Comparison of ENCODE assay signal across 10 cellular contexts in genomic region chr18:6561029-6561861, GRCh38.
DNase-seq lines count a peak whose midpoint lies in the region; ATAC-seq, FAIRE-seq and TF ChIP-seq lines count a peak whose summit lies in the region.
"Had no signal": no experiment of that assay in that cellular context is flagged by ENCODE, and none has a peak within 500 bp of the region (broad histone marks: within the 10 kb centered on the region; RNA-seq: fewer than 3 reads in every experiment).

No MANE protein-coding gene starts in this region.

- no peak overlapping the region for H2BK12ac ChIP-seq in H1 (ENCODE audit: low read depth, low read length)

- H4K8ac ChIP-seq in H1 (ENCODE audit: extremely low read depth, insufficient read depth, low read length), result no peak overlapping the region

- H4K20me1 ChIP-seq in H1 (replicated peaks in 1 of 2; ENCODE audit: control insufficient read depth in 1 of 2, insufficient read depth in 2 of 2, low read length in 2 of 2), result no peaks in the 10 kb centered on the region

- H3K23me2 ChIP-seq in H1 (ENCODE audit: low read depth, low read length), result no peaks in the 10 kb centered on the region; the same call in 1 of the 2 replicates

- H3K79me1 ChIP-seq in H1 (ENCODE audit: low read depth, low read length), result no peaks in the 10 kb centered on the region

- H2AK5ac ChIP-seq in H1 (ENCODE audit: low read depth, low read length), result no peak overlapping the region

- H3K14ac ChIP-seq in H1 (ENCODE audit: insufficient read length), result no peak overlapping the region

- H4K5ac ChIP-seq in H1 (ENCODE audit: insufficient read length, low read depth, low read length), result no peak overlapping the region

- FAIRE-seq in H1 (lab: Jason Lieb, UNC), result no peak

- intact Hi-C loops in mucosa of descending colon (cut with DNase I, micrococcal nuclease), result no loop called here

- no peak overlapping the region for H3K4me2 ChIP-seq in H1 (ENCODE audit: insufficient read depth in 1 of 2, low read depth in 2 of 2, low read length in 2 of 2)

- H3K4me1 ChIP-seq in H1 (replicated peaks in 1 of 4; ENCODE audit: control insufficient read depth in 3 of 4, insufficient read depth in 4 of 4, low read length in 3 of 4) (peaks cover 5 to 15% (median 6%) of the 10 kb centered on the region in 4 experiments), mucosa of descending colon (ENCODE audit: low read depth) (no peaks in the 10 kb centered on the region)

- no peak overlapping the region for H2BK120ac ChIP-seq in H1 (replicated peaks; ENCODE audit: low read depth, low read length)

- H2BK20ac ChIP-seq in H1 (ENCODE audit: low read length), result peak overlapping the region; percentile 64; the same call in 1 of the 2 replicates

- TF ChIP-seq CTCF in AG04450 (IDR thresholded peaks at IDR 0.05; ENCODE audit: low read depth, low read length), result no peak
- TF ChIP-seq CTCF in H1 (IDR thresholded peaks at IDR 0.05; ENCODE audit: control extremely low read depth in 1 of 3, insufficient read depth in 1 of 3, low read depth in 1 of 3, low read length in 3 of 3), result no peak
- no peak for TF ChIP-seq CTCF in mucosa of descending colon (IDR thresholded peaks at IDR 0.05)

- no peak overlapping the region for H4K91ac ChIP-seq in H1 (replicated peaks; ENCODE audit: insufficient read length, low read length)

- CTCF ChIA-PET in AG04450 (lab: Charles Lee), result interaction anchor here (0.6 to 1.2 kb wide), 3 partner anchors 16 to 324 kb away, joined by 3 to 7 read pairs (median 3); no protein-coding TSS in a partner anchor
- CTCF ChIA-PET in H1 (lab: Charles Lee; ENCODE audit: partially characterized antibody), result interaction anchor here (0.6 to 1.4 kb wide), 2 partner anchors 17 to 483 kb away, joined by 3 to 5 read pairs; no protein-coding TSS in a partner anchor

- no peak for TF ChIP-seq EP300 in H1 (IDR thresholded peaks at IDR 0.05; ENCODE audit: borderline replicate concordance in 1 of 2, low read depth in 2 of 2, low read length in 2 of 2)

- H2BK15ac ChIP-seq in H1 (ENCODE audit: low read length), result no peak overlapping the region

- no peak overlapping the region for H2AFZ ChIP-seq in H1 (ENCODE audit: low read length)

- peak; percentile 33 for ATAC-seq in mucosa of descending colon
- ATAC-seq in HG03280 (IDR thresholded peaks at IDR 0.05; ENCODE audit: unreplicated experiment), result no peak

- H3K23ac ChIP-seq in H1 (ENCODE audit: insufficient read length), result no peak overlapping the region

- 91% methylated on average over 14 of the region's 14 CpGs; no CpG with 5 or more reads in 1 of the 2 experiments for WGBS in H1 (ENCODE audit: extremely low coverage in 1 of 2, insufficient coverage in 1 of 2, insufficient read length in 1 of 2, insufficient replicate concordance in 2 of 2, low coverage in 1 of 2, low lambda C conversion rate in 2 of 2, missing lambda C conversion rate in 1 of 2), 2 experiments

- H3K9me3 ChIP-seq in AG04450 (ENCODE audit: control insufficient read depth, insufficient read depth, low read length) (no peaks in the 10 kb centered on the region), H1 (ENCODE audit: insufficient read depth in 2 of 2, low read depth in 1 of 2, low read length in 1 of 2) (no peaks in the 10 kb centered on the region; a peak in 1 of 4 replicates), mucosa of descending colon (no peaks in the 10 kb centered on the region)

- no peaks in the 10 kb centered on the region for H3K79me2 ChIP-seq in H1 (ENCODE audit: control insufficient read depth in 1 of 2, insufficient read depth in 2 of 2, low read length in 2 of 2)

- DNase-seq in AG04450 (ENCODE audit: low read depth, low spot score) (peak; percentile 6), NCI-H345 (lab: John Stamatoyannopoulos, UW) (peak; percentile 49), H1 (ENCODE audit: low read depth in 1 of 2, low spot score in 2 of 2) (no peak), mucosa of descending colon (peak in 2 of 3 donors; percentile 26 to 43), NCI-H69 (lab: John Stamatoyannopoulos, UW) (no peak), NCI-H446 (lab: John Stamatoyannopoulos, UW) (no peak)
- no peak for DNase-seq in stimulated activated CD4-positive, alpha-beta T cell treated with anti-CD3 and anti-CD28 coated beads, Interleukin-4, amount 100 ng/mL, for 24 hours
- DNase-seq: activated T-cell treated with anti-CD3 and anti-CD28 coated beads for 4 hours, immature natural killer cell had no signal

- H3K36me3 ChIP-seq in H1 (ENCODE audit: control insufficient read depth in 2 of 4, insufficient read depth in 4 of 4, low read length in 3 of 4), result no peaks in the 10 kb centered on the region
- no peaks in the 10 kb centered on the region for H3K36me3 ChIP-seq in mucosa of descending colon (ENCODE audit: low read depth)

- H3K4ac ChIP-seq in H1 (replicated peaks; ENCODE audit: insufficient read length, low read depth, low read length), result no peak overlapping the region

- H3K9ac ChIP-seq in H1 (replicated peaks in 1 of 4; ENCODE audit: extremely low read depth in 1 of 4, low read depth in 3 of 4, low read length in 3 of 4), result no peak overlapping the region

- H2BK5ac ChIP-seq in H1 (ENCODE audit: low read depth, low read length), result no peak overlapping the region

- no peak for TF ChIP-seq POLR2A in H1 (IDR thresholded peaks at IDR 0.05; ENCODE audit: control extremely low read depth in 1 of 2, low read depth in 2 of 2, low read length in 2 of 2)

- H3K27me3 ChIP-seq in AG04450 (ENCODE audit: control insufficient read depth, insufficient read depth, low read length), result peaks cover 9% of the 10 kb centered on the region
- no peaks in the 10 kb centered on the region; a peak in 1 of 7 replicates for H3K27me3 ChIP-seq in H1 (replicated peaks in 1 of 4; ENCODE audit: control insufficient read depth in 3 of 4, extremely low read depth in 1 of 4, insufficient read depth in 3 of 4, low read length in 3 of 4)

- H3K56ac ChIP-seq in H1 (replicated peaks; ENCODE audit: insufficient read length, low read depth, low read length), result no peak overlapping the region

- no peak overlapping the region for H3K18ac ChIP-seq in H1 (ENCODE audit: extremely low read depth, low read length)

- H3K27ac ChIP-seq in AG04450 (ENCODE audit: low read depth, low read length) (no peak overlapping the region), H1 (ENCODE audit: low read depth, low read length) (no peak overlapping the region)

- no peak overlapping the region for H3K4me3 ChIP-seq in AG04450 (ENCODE audit: low read depth, low read length)
- no peak overlapping the region for H3K4me3 ChIP-seq in H1 (ENCODE audit: extremely low read depth in 1 of 4, insufficient read depth in 2 of 4, low read depth in 3 of 4, low read length in 4 of 4)
- H3K4me3 ChIP-seq in mucosa of descending colon, result no peak overlapping the region

- POLR2A ChIA-PET in AG04450 (lab: Yijun Ruan, JAX) (interaction anchor here (0.7 to 1.2 kb wide), 2 partner anchors 180 to 354 kb away, joined by 3 to 4 read pairs; no protein-coding TSS in a partner anchor), H1 (lab: Charles Lee; ENCODE audit: partially characterized antibody) (no interaction called here)

- TF ChIP-seq RAD21 in H1 (IDR thresholded peaks at IDR 0.05 in 1 of 2, conservative IDR thresholded peaks at IDR 0.05 in 1 of 2; ENCODE audit: low read depth in 2 of 2, low read length in 2 of 2), result no peak

TF ChIP-seq in H1, 55 proteins besides CTCF, POLR2A, EP300 and RAD21:
- TF ChIP-seq CTBP2 (IDR thresholded peaks at IDR 0.05; ENCODE audit: borderline replicate concordance, insufficient read depth, insufficient read length, low read length), result no peak

Comparison
In these comparisons a context has a peak if more than half of its experiments do, and no peak if none do; other contexts are left out.
1. DNase-seq: peak in AG04450 (single experiment), NCI-H345 (single experiment) and mucosa of descending colon (2 of 3); none in H1 (0 of 2), NCI-H69 (single experiment), NCI-H446 (0 of 2) and stimulated activated CD4-positive, alpha-beta T cell treated with anti-CD3 and anti-CD28 coated beads, Interleukin-4, amount 100 ng/mL, for 24 hours (single experiment).